19 cellular contexts compared by ENCODE assay signal in genomic region chr1:26797627-26798026, GRCh38. TPM values are rescaled to one million over a fixed set of nuclear protein-coding genes. Genes with fewer than 3 reads are reported as not detected.
A peak's percentile ranks its signal among the peaks of the same experiment; 100 is the strongest.
DNase-seq lines count a peak whose midpoint lies in the region; ATAC-seq and TF ChIP-seq lines count a peak whose summit lies in the region.
"Had no signal": no experiment of that assay in that cellular context is flagged by ENCODE, and none has a peak within 500 bp of the region (broad histone marks: within the 10 kb centered on the region; RNA-seq: fewer than 3 reads in every experiment).

No MANE protein-coding gene starts in this region.

- 42 to 64% methylated on average over 2 of the region's 2 CpGs for WGBS in heart right ventricle, 2 donors

- H3K36me3 ChIP-seq in heart right ventricle (peaks cover 0 to 43% (median 5%) of the 10 kb centered on the region in 9 donors), subcutaneous abdominal adipose tissue (ENCODE audit: control insufficient read depth in 5 of 5, insufficient read depth in 5 of 5, low read length in 5 of 5) (peaks cover 2 to 16% (median 7%) of the 10 kb centered on the region in 5 donors), lower lobe of right lung (peaks cover 22% of the 10 kb centered on the region)

- peak overlapping the region; percentile 59 for H3K27ac Mint-ChIP-seq in activated T-helper 17 cell treated with anti-CD3 and anti-CD28 coated beads, Interleukin-2, amount 50 U/mL, for 72 hours
- peak overlapping the region in 4 of 6 donors; percentile 56 to 83 (median 67) for H3K27ac Mint-ChIP-seq in immature natural killer cell
- H3K27ac Mint-ChIP-seq: GM23338 had no signal

- no peaks in the 10 kb centered on the region for H3K9me3 ChIP-seq in heart right ventricle
- no peaks in the 10 kb centered on the region for H3K9me3 ChIP-seq in subcutaneous abdominal adipose tissue (ENCODE audit: control insufficient read depth in 5 of 5, low read length in 5 of 5)
- no peaks in the 10 kb centered on the region for H3K9me3 ChIP-seq in lower lobe of right lung
- H3K9me3 ChIP-seq: sigmoid colon had no signal

- ATAC-seq in heart right ventricle = peak in 7 of 8 donors; percentile 24 to 75 (median 64)
- ATAC-seq in left cardiac atrium = no peak
- no peak for ATAC-seq in activated T-helper 17 cell treated with anti-CD3 and anti-CD28 coated beads, Interleukin-2, amount 50 U/mL, for 72 hours (replicated peaks)
- no peak for ATAC-seq in lower lobe of right lung
- no peak for ATAC-seq in HG02870 (IDR thresholded peaks at IDR 0.05; ENCODE audit: unreplicated experiment)
- ATAC-seq: GM23338 had no signal

- peaks cover 46% of the 10 kb centered on the region for H3K4me1 Mint-ChIP-seq in activated T-helper 17 cell treated with anti-CD3 and anti-CD28 coated beads, Interleukin-2, amount 50 U/mL, for 72 hours
- peaks cover 42 to 43% of the 10 kb centered on the region in 2 donors for H3K4me1 Mint-ChIP-seq in immature natural killer cell

- H3K27me3 Mint-ChIP-seq in activated T-helper 17 cell treated with anti-CD3 and anti-CD28 coated beads, Interleukin-2, amount 50 U/mL, for 72 hours = no peaks in the 10 kb centered on the region
- H3K27me3 Mint-ChIP-seq in immature natural killer cell (ENCODE audit: low read depth in 3 of 3) = peaks cover 0 to 10% (median 2%) of the 10 kb centered on the region in 3 donors

- H3K27me3 ChIP-seq in heart right ventricle (no peaks in the 10 kb centered on the region), subcutaneous abdominal adipose tissue (ENCODE audit: control insufficient read depth in 5 of 5, insufficient read depth in 4 of 5, low read length in 5 of 5) (no peaks in the 10 kb centered on the region), lower lobe of right lung (ENCODE audit: low read depth) (no peaks in the 10 kb centered on the region)
- H3K27me3 ChIP-seq: sigmoid colon had no signal

- DNase-seq in heart right ventricle (peak in 1 of 2 donors; percentile 65), left cardiac atrium (no peak), immature natural killer cell (no peak), lower lobe of right lung (no peak), LoVo (ENCODE audit: low spot score) (no peak)
- DNase-seq: activated CD8-positive, alpha-beta memory T cell treated with anti-CD3 and anti-CD28 coated beads for 24 hours; activated gamma-delta T cell; aorta; Calu3; cerebellar nuclear complex; EL; kidney glomerular epithelial cell; nucleus accumbens; sigmoid colon; stimulated activated CD4-positive, alpha-beta T cell treated with anti-CD3 and anti-CD28 coated beads, Interleukin-1b, Interleukin-23, amount 100 ng/mL, for 48 hours had no signal

- H3K4me1 ChIP-seq in heart right ventricle (peaks cover 10 to 61% (median 51%) of the 10 kb centered on the region in 9 donors), subcutaneous abdominal adipose tissue (ENCODE audit: control insufficient read depth in 5 of 5, insufficient read depth in 5 of 5, low read length in 5 of 5) (peaks cover 21 to 71% (median 60%) of the 10 kb centered on the region in 5 donors), lower lobe of right lung (peaks cover 31% of the 10 kb centered on the region)

- H3K9me3 Mint-ChIP-seq in activated T-helper 17 cell treated with anti-CD3 and anti-CD28 coated beads, Interleukin-2, amount 50 U/mL, for 72 hours = no peaks in the 10 kb centered on the region
- no peaks in the 10 kb centered on the region for H3K9me3 Mint-ChIP-seq in immature natural killer cell

- TF ChIP-seq CTCF in heart right ventricle (IDR thresholded peaks at IDR 0.05) = no peak
- TF ChIP-seq CTCF in lower lobe of right lung (IDR thresholded peaks at IDR 0.05) = no peak

- H3K4me3 Mint-ChIP-seq in activated T-helper 17 cell treated with anti-CD3 and anti-CD28 coated beads, Interleukin-2, amount 50 U/mL, for 72 hours = no peak overlapping the region
- H3K4me3 Mint-ChIP-seq in immature natural killer cell = no peak overlapping the region
- H3K4me3 Mint-ChIP-seq: GM23338 had no signal

- peak overlapping the region; percentile 52 to 92 (median 86) for H3K27ac ChIP-seq in heart right ventricle
- H3K27ac ChIP-seq in subcutaneous abdominal adipose tissue (ENCODE audit: low read depth, low read length) = peak overlapping the region; percentile 92
- no peak overlapping the region for H3K27ac ChIP-seq in lower lobe of right lung

- H3K4me3 ChIP-seq in heart right ventricle = peak overlapping the region in 6 of 10 donors; percentile 1 to 19 (median 12)
- H3K4me3 ChIP-seq in subcutaneous abdominal adipose tissue (ENCODE audit: low read depth in 1 of 5, low read length in 5 of 5) = no peak overlapping the region
- no peak overlapping the region for H3K4me3 ChIP-seq in lower lobe of right lung
- H3K4me3 ChIP-seq: GM23338, sigmoid colon had no signal

- peaks cover 62% of the 10 kb centered on the region for H3K36me3 Mint-ChIP-seq in activated T-helper 17 cell treated with anti-CD3 and anti-CD28 coated beads, Interleukin-2, amount 50 U/mL, for 72 hours (ENCODE audit: low read depth)
- H3K36me3 Mint-ChIP-seq in immature natural killer cell = peaks cover 19 to 37% (median 32%) of the 10 kb centered on the region in 3 donors

- H3K9ac ChIP-seq in subcutaneous abdominal adipose tissue (ENCODE audit: low read length in 5 of 5) = peak overlapping the region in 4 of 5 donors; percentile 32 to 66 (median 55)

- intact Hi-C loops in heart right ventricle (cut with DNase I) = loop anchor here in 1 of 10 donors (5.0 kb wide), 1 partner anchor 295 kb away; no protein-coding TSS in a partner anchor
- intact Hi-C loops in left cardiac atrium (cut with DNase I) = no loop called here
- intact Hi-C loops in lower lobe of right lung (cut with DNase I) = no loop called here

RNA-seq across cellular contexts. Expression of gene PIGV, which starts 9.9 kb away (rescaled TPM):
- 1 to 10 TPM; 2.7 to 7.5 (median 4.6) TPM for total RNA-seq in heart right ventricle
- 1 to 10 TPM; 2.9 to 3.4 TPM for polyA plus RNA-seq in heart right ventricle
- total RNA-seq in left cardiac atrium = 1 to 10 TPM; 6.1 to 6.7 TPM
- 10 to 100 TPM; 14.0 to 18.1 TPM for total RNA-seq in activated T-helper 17 cell treated with anti-CD3 and anti-CD28 coated beads, Interleukin-2, amount 50 U/mL, for 72 hours
- polyA plus RNA-seq in immature natural killer cell = 10 to 100 TPM in 2 of 3 donors, 1 to 10 TPM in 1; 9.8 to 20.0 (median 13.7) TPM
- total RNA-seq in lower lobe of right lung = 20.3 TPM

RNA-seq across cellular contexts. Expression of gene ZDHHC18, which starts 28.9 kb away (rescaled TPM):
- total RNA-seq in heart right ventricle = 10 to 100 TPM in 8 of 10 donors, 1 to 10 TPM in 2; 7.4 to 19.1 (median 11.8) TPM
- polyA plus RNA-seq in heart right ventricle = 10 to 100 TPM in 1 of 2 donors, 1 to 10 TPM in 1; 9.9 to 12.8 TPM
- 10 to 100 TPM; 15.6 to 18.6 TPM for total RNA-seq in left cardiac atrium
- 10 to 100 TPM; 84.3 to 86.1 TPM for total RNA-seq in activated T-helper 17 cell treated with anti-CD3 and anti-CD28 coated beads, Interleukin-2, amount 50 U/mL, for 72 hours
- polyA plus RNA-seq in immature natural killer cell = 1 to 10 TPM; 7.3 to 8.8 (median 7.8) TPM
- 29.1 TPM for total RNA-seq in lower lobe of right lung

Comparison
In these comparisons a context has a peak if more than half of its experiments do, and no peak if none do; other contexts are left out.
1. ATAC-seq: peak in heart right ventricle (7 of 8); none in left cardiac atrium (0 of 2), activated T-helper 17 cell treated with anti-CD3 and anti-CD28 coated beads, Interleukin-2, amount 50 U/mL, for 72 hours (single experiment), lower lobe of right lung (0 of 2) and HG02870 (single experiment).
2. H3K4me3 ChIP-seq: peak in heart right ventricle (6 of 10); none in subcutaneous abdominal adipose tissue (0 of 5) and lower lobe of right lung (single experiment).